Comparison of ENCODE assay signal across 18 cellular contexts in the genomic region with DNA sequence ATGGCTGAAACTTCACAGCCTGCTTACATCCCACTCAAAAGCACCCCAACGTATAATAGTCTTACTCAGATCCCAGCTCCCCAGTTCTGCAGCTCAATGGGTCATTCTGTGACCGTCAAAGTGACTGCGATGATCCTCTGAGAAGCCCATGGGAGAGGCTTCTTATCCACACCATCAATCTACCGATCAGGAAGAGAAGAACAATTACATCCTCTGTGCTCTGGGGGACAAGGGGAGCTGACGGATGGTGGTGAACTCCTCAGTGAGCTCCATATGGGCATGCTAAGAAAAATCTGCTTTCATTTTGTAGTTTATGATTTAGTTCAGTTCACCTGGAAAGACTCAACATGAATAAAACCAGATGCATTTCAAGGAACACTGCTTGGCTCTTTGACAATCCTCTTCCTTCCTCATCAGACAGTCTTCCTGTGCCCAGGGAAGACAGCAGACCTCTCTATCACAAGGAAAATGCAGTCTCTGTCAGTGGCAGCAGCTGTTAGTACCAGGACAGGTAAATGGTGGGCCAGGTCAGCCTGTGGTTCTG.
DNase-seq lines count a peak whose midpoint lies in the region; ATAC-seq, FAIRE-seq and TF ChIP-seq lines count a peak whose summit lies in the region.
"Had no signal": no experiment of that assay in that cellular context is flagged by ENCODE, and none has a peak within 500 bp of the region (broad histone marks: within the 10 kb centered on the region; RNA-seq: fewer than 3 reads in every experiment).

No MANE protein-coding gene starts in this region.

- H3K27ac Mint-ChIP-seq in CD4-positive, CD25-positive, alpha-beta regulatory T cell: peak overlapping the region in 2 of 3 donors; percentile 77 to 78
- peak overlapping the region; percentile 0 for H3K27ac Mint-ChIP-seq in activated T-helper 2 cell treated with anti-CD3 and anti-CD28 coated beads, Interferon-gamma antibody, Interleukin-2, Interleukin-4, amounts not matched to agents 10 μg/mL and 5 μg/mL and 100 μg/mL, durations not matched to agents 14 hours and 24 hours and 36 hours
- peak overlapping the region; percentile 24 to 84 (median 68) for H3K27ac Mint-ChIP-seq in nephron
- H3K27ac Mint-ChIP-seq in activated T-cell treated with anti-CD3 and anti-CD28 coated beads, Interleukin-2, amount 50 U/mL, for 72 hours: no peak overlapping the region

- H3K9ac ChIP-seq in kidney (ENCODE audit: low read length in 2 of 2): no peak overlapping the region

- peaks cover 37 to 90% (median 60%) of the 10 kb centered on the region in 4 donors for H3K4me1 Mint-ChIP-seq in CD4-positive, CD25-positive, alpha-beta regulatory T cell
- peaks cover 35% of the 10 kb centered on the region for H3K4me1 Mint-ChIP-seq in activated T-helper 2 cell treated with anti-CD3 and anti-CD28 coated beads, Interferon-gamma antibody, Interleukin-2, Interleukin-4, amounts not matched to agents 10 μg/mL and 5 μg/mL and 100 μg/mL, durations not matched to agents 14 hours and 24 hours and 36 hours (ENCODE audit: low read depth)
- H3K4me1 Mint-ChIP-seq in nephron: peaks cover 93% of the 10 kb centered on the region
- peaks cover 76% of the 10 kb centered on the region for H3K4me1 Mint-ChIP-seq in activated T-cell treated with anti-CD3 and anti-CD28 coated beads, Interleukin-2, amount 50 U/mL, for 72 hours (ENCODE audit: low read depth)

- H3K4me1 ChIP-seq in CD4-positive, CD25-positive, alpha-beta regulatory T cell (ENCODE audit: control insufficient read depth, insufficient read depth, low read length, poor library complexity, severe bottlenecking): peaks cover 21% of the 10 kb centered on the region
- peaks cover 6 to 13% of the 10 kb centered on the region in 2 donors for H3K4me1 ChIP-seq in kidney (ENCODE audit: control insufficient read depth in 1 of 2, insufficient read depth in 1 of 2, low read depth in 1 of 2, low read length in 2 of 2)

- peaks cover 38% of the 10 kb centered on the region for H3K36me3 Mint-ChIP-seq in CD4-positive, CD25-positive, alpha-beta regulatory T cell
- H3K36me3 Mint-ChIP-seq in activated T-helper 2 cell treated with anti-CD3 and anti-CD28 coated beads, Interferon-gamma antibody, Interleukin-2, Interleukin-4, amounts not matched to agents 10 μg/mL and 5 μg/mL and 100 μg/mL, durations not matched to agents 14 hours and 24 hours and 36 hours (ENCODE audit: low read depth): peaks cover 46% of the 10 kb centered on the region
- no peaks in the 10 kb centered on the region for H3K36me3 Mint-ChIP-seq in nephron (ENCODE audit: low read depth)
- peaks cover 21 to 22% of the 10 kb centered on the region in 2 donors for H3K36me3 Mint-ChIP-seq in activated T-cell treated with anti-CD3 and anti-CD28 coated beads, Interleukin-2, amount 50 U/mL, for 72 hours (ENCODE audit: insufficient read depth in 2 of 2)
- H3K36me3 Mint-ChIP-seq: natural killer cell had no signal

- H3K4me3 Mint-ChIP-seq in CD4-positive, CD25-positive, alpha-beta regulatory T cell: peak overlapping the region in 1 of 4 donors; percentile 79
- no peak overlapping the region for H3K4me3 Mint-ChIP-seq in activated T-helper 2 cell treated with anti-CD3 and anti-CD28 coated beads, Interferon-gamma antibody, Interleukin-2, Interleukin-4, amounts not matched to agents 10 μg/mL and 5 μg/mL and 100 μg/mL, durations not matched to agents 14 hours and 24 hours and 36 hours (ENCODE audit: low read depth)
- peak overlapping the region in 1 of 3 experiments; percentile 0 for H3K4me3 Mint-ChIP-seq in nephron
- H3K4me3 Mint-ChIP-seq in activated T-cell treated with anti-CD3 and anti-CD28 coated beads, Interleukin-2, amount 50 U/mL, for 72 hours: no peak overlapping the region
- H3K4me3 Mint-ChIP-seq: natural killer cell had no signal

- H3K36me3 ChIP-seq in CD4-positive, CD25-positive, alpha-beta regulatory T cell (ENCODE audit: control insufficient read depth, insufficient read depth, low read length): peaks cover 37% of the 10 kb centered on the region
- no peaks in the 10 kb centered on the region for H3K36me3 ChIP-seq in kidney (ENCODE audit: control insufficient read depth in 1 of 2, insufficient read depth in 2 of 2, low read length in 2 of 2)
- no peaks in the 10 kb centered on the region for H3K36me3 ChIP-seq in H7 (replicated peaks; ENCODE audit: control insufficient read depth, insufficient read depth, low read length)
- H3K36me3 ChIP-seq: left ventricle myocardium inferior, MG63, right atrium auricular region had no signal

- H3K27ac ChIP-seq in CD4-positive, CD25-positive, alpha-beta regulatory T cell (ENCODE audit: insufficient read depth, low read length, poor library complexity, severe bottlenecking): no peak overlapping the region
- no peak overlapping the region for H3K27ac ChIP-seq in kidney (ENCODE audit: low read depth in 2 of 2, low read length in 2 of 2)
- H3K27ac ChIP-seq: left ventricle myocardium inferior, right atrium auricular region had no signal

- intact Hi-C loops in activated T-helper 2 cell treated with anti-CD3 and anti-CD28 coated beads, Interferon-gamma antibody, Interleukin-2, Interleukin-4, amounts not matched to agents 10 μg/mL and 5 μg/mL and 100 μg/mL, durations not matched to agents 14 hours and 24 hours and 36 hours (cut with micrococcal nuclease): no loop called here
- intact Hi-C loops in kidney (cut with DNase I): no loop called here

- no peak for TF ChIP-seq POLR2A in GM12892 (IDR thresholded peaks at IDR 0.05; ENCODE audit: low read depth, low read length)

- H3K9me3 ChIP-seq in CD4-positive, CD25-positive, alpha-beta regulatory T cell (ENCODE audit: control insufficient read depth in 2 of 2, low read length in 2 of 2): no peaks in the 10 kb centered on the region
- no peaks in the 10 kb centered on the region for H3K9me3 ChIP-seq in kidney (ENCODE audit: control insufficient read depth in 1 of 2, low read length in 2 of 2)
- H3K9me3 ChIP-seq: left ventricle myocardium inferior, MG63, right atrium auricular region had no signal

- no peaks in the 10 kb centered on the region for H3K9me3 Mint-ChIP-seq in CD4-positive, CD25-positive, alpha-beta regulatory T cell
- H3K9me3 Mint-ChIP-seq in activated T-helper 2 cell treated with anti-CD3 and anti-CD28 coated beads, Interferon-gamma antibody, Interleukin-2, Interleukin-4, amounts not matched to agents 10 μg/mL and 5 μg/mL and 100 μg/mL, durations not matched to agents 14 hours and 24 hours and 36 hours: peaks cover 4% of the 10 kb centered on the region
- H3K9me3 Mint-ChIP-seq in nephron: no peaks in the 10 kb centered on the region
- peaks cover 3 to 4% of the 10 kb centered on the region in 2 donors for H3K9me3 Mint-ChIP-seq in activated T-cell treated with anti-CD3 and anti-CD28 coated beads, Interleukin-2, amount 50 U/mL, for 72 hours
- H3K9me3 Mint-ChIP-seq: natural killer cell had no signal

- FAIRE-seq in GM12892 (lab: Jason Lieb, UNC) (peak; percentile 79), kidney (lab: Jason Lieb, UNC) (no peak)

- TF ChIP-seq CTCF in nephron (IDR thresholded peaks at IDR 0.05; ENCODE audit: unreplicated experiment in 3 of 3): no peak
- TF ChIP-seq CTCF in kidney (IDR thresholded peaks at IDR 0.05; ENCODE audit: borderline replicate concordance, extremely low read depth, insufficient read depth): no peak

- H3K4me3 ChIP-seq in CD4-positive, CD25-positive, alpha-beta regulatory T cell (ENCODE audit: low read depth, low read length): no peak overlapping the region
- H3K4me3 ChIP-seq in kidney (ENCODE audit: low read length in 2 of 2) (no peak overlapping the region), H7 (ENCODE audit: insufficient read depth, low read depth, low read length) (no peak overlapping the region)
- H3K4me3 ChIP-seq: left ventricle myocardium inferior, MG63, right atrium auricular region had no signal

- no peaks in the 10 kb centered on the region for H3K27me3 ChIP-seq in CD4-positive, CD25-positive, alpha-beta regulatory T cell (ENCODE audit: control insufficient read depth, insufficient read depth, low read length)
- H3K27me3 ChIP-seq in H7 (ENCODE audit: control insufficient read depth, insufficient read depth, low read length): no peaks in the 10 kb centered on the region
- H3K27me3 ChIP-seq: MG63, right atrium auricular region had no signal

- no peak for ATAC-seq in CD4-positive, CD25-positive, alpha-beta regulatory T cell (ENCODE audit: low read depth in 2 of 2)
- no peak for ATAC-seq in activated T-cell treated with anti-CD3 and anti-CD28 coated beads, Interleukin-2, amount 50 U/mL, for 72 hours (replicated peaks in 1 of 2)
- ATAC-seq: natural killer cell had no signal

- no peak for DNase-seq in CD4-positive, CD25-positive, alpha-beta regulatory T cell
- DNase-seq in GM12892 (ENCODE audit: insufficient read length) (no peak), kidney (no peak), H7 (no peak), NCI-H2196 treated with DMSO at 0.1 percent for 48 hours (lab: John Stamatoyannopoulos, UW; ENCODE audit: unreplicated experiment) (no peak)
- no peak for DNase-seq in activated T-helper 2 cell treated with anti-CD3 and anti-CD28 coated beads, Interferon-gamma antibody, Interleukin-2, Interleukin-4, amounts not matched to agents 10 μg/mL and 5 μg/mL and 100 μg/mL, durations not matched to agents 14 hours and 24 hours and 36 hours (ENCODE audit: low spot score)
- no peak for DNase-seq in activated T-cell treated with anti-CD3 and anti-CD28 coated beads, Interleukin-2, amount 50 U/mL, for 72 hours
- DNase-seq: activated CD4-positive, alpha-beta T cell treated with anti-CD3 and anti-CD28 coated beads for 4 hours; caudate nucleus; left ventricle myocardium inferior; MG63; natural killer cell; NCI-H2029; NCI-H774; stimulated activated CD4-positive, alpha-beta T cell treated with anti-CD3 and anti-CD28 coated beads, Interleukin-2, amount 100 ng/mL, for 24 hours; T1000 had no signal

- H3K27me3 Mint-ChIP-seq in CD4-positive, CD25-positive, alpha-beta regulatory T cell: no peaks in the 10 kb centered on the region
- H3K27me3 Mint-ChIP-seq in activated T-helper 2 cell treated with anti-CD3 and anti-CD28 coated beads, Interferon-gamma antibody, Interleukin-2, Interleukin-4, amounts not matched to agents 10 μg/mL and 5 μg/mL and 100 μg/mL, durations not matched to agents 14 hours and 24 hours and 36 hours (ENCODE audit: low read depth): no peaks in the 10 kb centered on the region
- H3K27me3 Mint-ChIP-seq in nephron (ENCODE audit: low read depth): no peaks in the 10 kb centered on the region
- H3K27me3 Mint-ChIP-seq in activated T-cell treated with anti-CD3 and anti-CD28 coated beads, Interleukin-2, amount 50 U/mL, for 72 hours (ENCODE audit: low read depth): no peaks in the 10 kb centered on the region
